ENCODE assay signal across 10 cellular contexts in the genomic region with DNA sequence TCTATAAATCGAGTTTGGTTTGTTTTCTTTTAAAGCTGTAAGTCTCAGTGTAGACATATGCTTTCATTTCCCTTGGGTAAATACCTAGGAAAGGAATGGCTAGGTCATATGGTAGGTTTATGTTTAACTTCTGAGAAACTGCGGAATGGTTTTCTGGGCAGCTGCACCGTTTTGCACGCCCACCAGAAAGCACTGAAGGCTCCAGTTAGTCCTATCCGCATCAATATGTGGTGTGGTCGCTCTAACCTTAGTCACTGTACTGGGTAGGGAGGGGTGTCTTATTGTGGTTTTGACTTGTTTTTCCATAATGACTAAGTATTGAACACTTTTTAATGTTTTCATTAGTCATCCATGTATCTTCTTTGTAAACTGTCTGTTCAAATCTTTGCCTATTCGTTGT.
A peak's percentile ranks its signal among the peaks of the same experiment; 100 is the strongest.
DNase-seq lines count a peak whose midpoint lies in the region; TF ChIP-seq lines count a peak whose summit lies in the region.
"Had no signal": no experiment of that assay in that cellular context is flagged by ENCODE, and none has a peak within 500 bp of the region (broad histone marks: within the 10 kb centered on the region; RNA-seq: fewer than 3 reads in every experiment).

No MANE protein-coding gene starts in this region.

- H3K4me2 ChIP-seq in hepatocyte: peak overlapping the region; percentile 57

- WGBS in hepatocyte (ENCODE audit: low lambda C conversion rate, missing lambda C conversion rate): 70% methylated on average over 7 of the region's 7 CpGs

- H3K27ac ChIP-seq in hepatocyte: peak overlapping the region; percentile 55
- no peak overlapping the region for H3K27ac ChIP-seq in effector memory CD4-positive, alpha-beta T cell (ENCODE audit: insufficient read depth, low read length, poor library complexity, severe bottlenecking)

- H3K36me3 Mint-ChIP-seq in activated CD4-positive, alpha-beta T cell treated with anti-CD3 and anti-CD28 coated beads, Interleukin-2, amount 10 ng/mL, durations not matched to agents 7 days and 5 days (ENCODE audit: low read depth): no peaks in the 10 kb centered on the region
- H3K36me3 Mint-ChIP-seq in activated T-helper 1 cell treated with anti-CD3 and anti-CD28 coated beads, Interleukin-12 subunit alpha, Interleukin-12 subunit beta, Interleukin-2, Interleukin-4 antibody, amounts not matched to agents 30 ng/mL and 10 ng/mL and 1 ng/mL, durations not matched to agents 14 hours and 24 hours and 36 hours (ENCODE audit: low read depth): no peaks in the 10 kb centered on the region

- TF ChIP-seq CTCF in hepatocyte (IDR thresholded peaks at IDR 0.05; ENCODE audit: poor library complexity): no peak

- H4K20me1 ChIP-seq in hepatocyte (ENCODE audit: insufficient read depth, poor library complexity, severe bottlenecking): no peaks in the 10 kb centered on the region

- H3K4me3 Mint-ChIP-seq in activated CD4-positive, alpha-beta T cell treated with anti-CD3 and anti-CD28 coated beads, Interleukin-2, amount 10 ng/mL, durations not matched to agents 7 days and 5 days: no peak overlapping the region
- no peak overlapping the region for H3K4me3 Mint-ChIP-seq in activated T-helper 1 cell treated with anti-CD3 and anti-CD28 coated beads, Interleukin-12 subunit alpha, Interleukin-12 subunit beta, Interleukin-2, Interleukin-4 antibody, amounts not matched to agents 30 ng/mL and 10 ng/mL and 1 ng/mL, durations not matched to agents 14 hours and 24 hours and 36 hours

- intact Hi-C loops in activated T-helper 1 cell treated with anti-CD3 and anti-CD28 coated beads, Interleukin-12 subunit alpha, Interleukin-12 subunit beta, Interleukin-2, Interleukin-4 antibody, amounts not matched to agents 30 ng/mL and 10 ng/mL and 1 ng/mL, durations not matched to agents 14 hours and 24 hours and 36 hours (cut with micrococcal nuclease): loop anchor here (1.0 to 10.0 kb wide), 2 partner anchors 105 to 612 kb away; no protein-coding TSS in a partner anchor

- H3K4me3 ChIP-seq in hepatocyte: no peak overlapping the region
- no peak overlapping the region for H3K4me3 ChIP-seq in effector memory CD4-positive, alpha-beta T cell (ENCODE audit: insufficient read depth, low read depth, low read length, poor library complexity, severe bottlenecking)

- peaks cover 7% of the 10 kb centered on the region for H3K4me1 Mint-ChIP-seq in activated CD4-positive, alpha-beta T cell treated with anti-CD3 and anti-CD28 coated beads, Interleukin-2, amount 10 ng/mL, durations not matched to agents 7 days and 5 days
- peaks cover 12% of the 10 kb centered on the region for H3K4me1 Mint-ChIP-seq in activated T-helper 1 cell treated with anti-CD3 and anti-CD28 coated beads, Interleukin-12 subunit alpha, Interleukin-12 subunit beta, Interleukin-2, Interleukin-4 antibody, amounts not matched to agents 30 ng/mL and 10 ng/mL and 1 ng/mL, durations not matched to agents 14 hours and 24 hours and 36 hours (ENCODE audit: low read depth)

- no peaks in the 10 kb centered on the region for H3K27me3 ChIP-seq in hepatocyte
- H3K27me3 ChIP-seq in effector memory CD4-positive, alpha-beta T cell (replicated peaks; ENCODE audit: control insufficient read depth, insufficient read depth, low read length, poor library complexity, severe bottlenecking): no peaks in the 10 kb centered on the region

- H3K27ac Mint-ChIP-seq in activated CD4-positive, alpha-beta T cell treated with anti-CD3 and anti-CD28 coated beads, Interleukin-2, amount 10 ng/mL, durations not matched to agents 7 days and 5 days: no peak overlapping the region
- no peak overlapping the region for H3K27ac Mint-ChIP-seq in activated T-helper 1 cell treated with anti-CD3 and anti-CD28 coated beads, Interleukin-12 subunit alpha, Interleukin-12 subunit beta, Interleukin-2, Interleukin-4 antibody, amounts not matched to agents 30 ng/mL and 10 ng/mL and 1 ng/mL, durations not matched to agents 14 hours and 24 hours and 36 hours

- peaks cover 4% of the 10 kb centered on the region for H3K4me1 ChIP-seq in hepatocyte (ENCODE audit: insufficient read depth)
- no peaks in the 10 kb centered on the region for H3K4me1 ChIP-seq in effector memory CD4-positive, alpha-beta T cell (ENCODE audit: control insufficient read depth, insufficient read depth, low read length, poor library complexity, severe bottlenecking)

- POLR2A ChIA-PET in activated CD4-positive, alpha-beta T cell treated with anti-CD3 and anti-CD28 coated beads, Interleukin-2, amount 10 ng/mL, durations not matched to agents 7 days and 5 days (lab: Charles Lee): no interaction called here

- no peaks in the 10 kb centered on the region for H3K9me3 ChIP-seq in hepatocyte (ENCODE audit: low read depth)
- H3K9me3 ChIP-seq in effector memory CD4-positive, alpha-beta T cell (ENCODE audit: control insufficient read depth, low read length): no peaks in the 10 kb centered on the region

- CTCF ChIA-PET in activated CD4-positive, alpha-beta T cell treated with anti-CD3 and anti-CD28 coated beads, Interleukin-2, amount 10 ng/mL, durations not matched to agents 7 days and 5 days (lab: Charles Lee): interaction anchor here (1.4 kb wide), 1 partner anchor 16 kb away, joined by 3 read pairs; no protein-coding TSS in a partner anchor

- no peaks in the 10 kb centered on the region for H3K79me2 ChIP-seq in hepatocyte

- no peaks in the 10 kb centered on the region for H3K36me3 ChIP-seq in hepatocyte (replicated peaks; ENCODE audit: insufficient read depth, low read depth)
- no peaks in the 10 kb centered on the region for H3K36me3 ChIP-seq in effector memory CD4-positive, alpha-beta T cell (ENCODE audit: control insufficient read depth, insufficient read depth, low read length)

- H3K9me3 Mint-ChIP-seq in activated CD4-positive, alpha-beta T cell treated with anti-CD3 and anti-CD28 coated beads, Interleukin-2, amount 10 ng/mL, durations not matched to agents 7 days and 5 days: no peaks in the 10 kb centered on the region
- no peaks in the 10 kb centered on the region for H3K9me3 Mint-ChIP-seq in activated T-helper 1 cell treated with anti-CD3 and anti-CD28 coated beads, Interleukin-12 subunit alpha, Interleukin-12 subunit beta, Interleukin-2, Interleukin-4 antibody, amounts not matched to agents 30 ng/mL and 10 ng/mL and 1 ng/mL, durations not matched to agents 14 hours and 24 hours and 36 hours

- in situ Hi-C loops in KBM-7 (cut with MboI; ENCODE audit: low pct_unique_long_range_greater_than_20kb, low sequenced_read_pairs): no loop called here

- DNase-seq in activated CD4-positive, alpha-beta T cell treated with anti-CD3 and anti-CD28 coated beads for 4 hours: peak; percentile 8 to 16
- no peak for DNase-seq in activated CD4-positive, alpha-beta T cell treated with anti-CD3 and anti-CD28 coated beads, Interleukin-2, amount 10 ng/mL, durations not matched to agents 7 days and 5 days
- DNase-seq in activated CD4-positive, alpha-beta T cell treated with anti-CD3 and anti-CD28 coated beads, Interleukin-2, amount 50 U/mL, for 48 hours: peak; percentile 31 to 48
- DNase-seq in hepatocyte (ENCODE audit: low spot score) (peak; percentile 9), KBM-7 (no peak)
- peak; percentile 16 to 28 for DNase-seq in stimulated activated CD8-positive, alpha-beta memory T cell treated with anti-CD3 and anti-CD28 coated beads, Interleukin-15, amount 100 ng/mL, for 48 hours (ENCODE audit: low read depth in 2 of 2)
- no peak for DNase-seq in activated T-helper 1 cell treated with anti-CD3 and anti-CD28 coated beads, Interleukin-12 subunit alpha, Interleukin-12 subunit beta, Interleukin-2, Interleukin-4 antibody, amounts not matched to agents 30 ng/mL and 10 ng/mL and 1 ng/mL, durations not matched to agents 14 hours and 24 hours and 36 hours (ENCODE audit: low spot score)
- DNase-seq in effector memory CD4-positive, alpha-beta T cell: no peak
- DNase-seq: left cardiac atrium, NCI-H2227 treated with DMSO at 0.1 percent for 48 hours had no signal

- H3K9me2 ChIP-seq in hepatocyte (replicated peaks; ENCODE audit: insufficient read depth): no peaks in the 10 kb centered on the region

- H3K27me3 Mint-ChIP-seq in activated CD4-positive, alpha-beta T cell treated with anti-CD3 and anti-CD28 coated beads, Interleukin-2, amount 10 ng/mL, durations not matched to agents 7 days and 5 days: peaks cover 20% of the 10 kb centered on the region
- H3K27me3 Mint-ChIP-seq in activated T-helper 1 cell treated with anti-CD3 and anti-CD28 coated beads, Interleukin-12 subunit alpha, Interleukin-12 subunit beta, Interleukin-2, Interleukin-4 antibody, amounts not matched to agents 30 ng/mL and 10 ng/mL and 1 ng/mL, durations not matched to agents 14 hours and 24 hours and 36 hours (ENCODE audit: insufficient read depth): peaks cover 14% of the 10 kb centered on the region

- peak overlapping the region; percentile 58 for H2AFZ ChIP-seq in hepatocyte

Comparison
In these comparisons a context has a peak if more than half of its experiments do, and no peak if none do; other contexts are left out.
1. DNase-seq: peak in activated CD4-positive, alpha-beta T cell treated with anti-CD3 and anti-CD28 coated beads for 4 hours (2 of 2), activated CD4-positive, alpha-beta T cell treated with anti-CD3 and anti-CD28 coated beads, Interleukin-2, amount 50 U/mL, for 48 hours (2 of 2), hepatocyte (single experiment) and stimulated activated CD8-positive, alpha-beta memory T cell treated with anti-CD3 and anti-CD28 coated beads, Interleukin-15, amount 100 ng/mL, for 48 hours (2 of 2); none in activated CD4-positive, alpha-beta T cell treated with anti-CD3 and anti-CD28 coated beads, Interleukin-2, amount 10 ng/mL, durations not matched to agents 7 days and 5 days (single experiment), KBM-7 (single experiment), activated T-helper 1 cell treated with anti-CD3 and anti-CD28 coated beads, Interleukin-12 subunit alpha, Interleukin-12 subunit beta, Interleukin-2, Interleukin-4 antibody, amounts not matched to agents 30 ng/mL and 10 ng/mL and 1 ng/mL, durations not matched to agents 14 hours and 24 hours and 36 hours (single experiment) and effector memory CD4-positive, alpha-beta T cell (0 of 3).